Comparison of ENCODE assay signal across 8 cellular contexts in genomic region chr16:81831722-81832126, GRCh38. TPM values are rescaled to one million over a fixed set of nuclear protein-coding genes. Genes with fewer than 3 reads are reported as not detected.
DNase-seq lines count a peak whose midpoint lies in the region; ATAC-seq and TF ChIP-seq lines count a peak whose summit lies in the region.

No MANE protein-coding gene starts in this region.

- H3K4me1 Mint-ChIP-seq in endothelial cell (ENCODE audit: unreplicated experiment): peaks cover 9% of the 10 kb centered on the region

- no peak overlapping the region for H2AFZ ChIP-seq in SU-DHL-6 (ENCODE audit: low read depth, low read length, severe bottlenecking)

- H3K27ac ChIP-seq in SU-DHL-6 (ENCODE audit: low read depth, low read length): peak overlapping the region; percentile 100

- peaks cover 4% of the 10 kb centered on the region for H3K36me3 Mint-ChIP-seq in endothelial cell (ENCODE audit: low read depth, unreplicated experiment)

- peak overlapping the region; percentile 84 for H3K9ac ChIP-seq in SU-DHL-6 (ENCODE audit: low read length)

- H3K9me2 ChIP-seq in SU-DHL-6 (replicated peaks; ENCODE audit: insufficient read depth, low read length): no peaks in the 10 kb centered on the region

- H3F3A ChIP-seq in SU-DHL-6 (ENCODE audit: insufficient read depth): peaks cover 59% of the 10 kb centered on the region

- H3K27me3 Mint-ChIP-seq in endothelial cell (ENCODE audit: unreplicated experiment): peaks cover 2% of the 10 kb centered on the region

- H3K4me3 Mint-ChIP-seq in endothelial cell (ENCODE audit: unreplicated experiment): no peak overlapping the region

- peak overlapping the region; percentile 51 for H3K4me3 ChIP-seq in SU-DHL-6 (ENCODE audit: insufficient read depth, low read length, poor library complexity, severe bottlenecking)

- H3K9me3 Mint-ChIP-seq in endothelial cell (ENCODE audit: unreplicated experiment): no peaks in the 10 kb centered on the region

- TF ChIP-seq CTCF in SU-DHL-6 (IDR thresholded peaks at IDR 0.05; ENCODE audit: insufficient read depth, low read length, poor library complexity, severe bottlenecking): no peak
- no peak for TF ChIP-seq CTCF in endothelial cell (IDR thresholded peaks at IDR 0.05; ENCODE audit: unreplicated experiment)

- H3K36me3 ChIP-seq in SU-DHL-6 (ENCODE audit: low read length): peaks cover 2% of the 10 kb centered on the region; the same call in 1 of the 2 replicates

- no peaks in the 10 kb centered on the region for H3K27me3 ChIP-seq in SU-DHL-6 (ENCODE audit: low read length)

- H3K27ac Mint-ChIP-seq in endothelial cell (ENCODE audit: unreplicated experiment): no peak overlapping the region

- no peaks in the 10 kb centered on the region for H3K9me3 ChIP-seq in SU-DHL-6 (ENCODE audit: insufficient read depth, low read length)

- ATAC-seq in HG03064 (IDR thresholded peaks at IDR 0.05; ENCODE audit: low read depth, unreplicated experiment): peak; percentile 53
- no peak for ATAC-seq in SK-N-SH treated with all-trans-retinoic acid at 6 μM for 48 hours

- no peaks in the 10 kb centered on the region for H4K20me1 ChIP-seq in SU-DHL-6 (ENCODE audit: low read depth, low read length)

- peaks cover 91% of the 10 kb centered on the region for H3K79me2 ChIP-seq in SU-DHL-6 (ENCODE audit: insufficient read depth, low read length)

- H3K4me2 ChIP-seq in SU-DHL-6 (ENCODE audit: low read depth, low read length, poor library complexity, severe bottlenecking): peak overlapping the region; percentile 92

- peak; percentile 4 for DNase-seq in activated naive CD4-positive, alpha-beta T cell treated with Interleukin-2 at 50 U/mL for 16 hours
- DNase-seq in activated naive CD4-positive, alpha-beta T cell treated with anti-CD3 and anti-CD28 coated beads, Interleukin-2, amount 50 U/mL, for 16 hours: no peak
- DNase-seq in endothelial cell (ENCODE audit: low spot score): peak; percentile 13
- DNase-seq in stimulated activated CD4-positive, alpha-beta T cell treated with anti-CD3 and anti-CD28 coated beads, Interleukin-1b, Interleukin-23, amount 100 ng/mL, for 48 hours: peak; percentile 51
- no peak for DNase-seq in AG20443 (ENCODE audit: low spot score)

TF ChIP-seq in SK-N-SH treated with all-trans-retinoic acid at 6 μM for 48 hours, 23 proteins besides CTCF, POLR2A, EP300 and RAD21:
- TF ChIP-seq ISL1 (CRISPR knock-in tag; IDR thresholded peaks at IDR 0.05): no peak

RNA-seq across cellular contexts. Expression of gene PLCG2, which starts 52.6 kb away (rescaled TPM):
- total RNA-seq in endothelial cell (ENCODE audit: unreplicated experiment): 103 TPM

Comparison
In these comparisons a context has a peak if more than half of its experiments do, and no peak if none do; other contexts are left out.
1. DNase-seq: peak in activated naive CD4-positive, alpha-beta T cell treated with Interleukin-2 at 50 U/mL for 16 hours (single experiment), endothelial cell (single experiment) and stimulated activated CD4-positive, alpha-beta T cell treated with anti-CD3 and anti-CD28 coated beads, Interleukin-1b, Interleukin-23, amount 100 ng/mL, for 48 hours (single experiment); none in activated naive CD4-positive, alpha-beta T cell treated with anti-CD3 and anti-CD28 coated beads, Interleukin-2, amount 50 U/mL, for 16 hours (single experiment) and AG20443 (single experiment).